ENCODE assay signal across 8 cellular contexts in the genomic region with DNA sequence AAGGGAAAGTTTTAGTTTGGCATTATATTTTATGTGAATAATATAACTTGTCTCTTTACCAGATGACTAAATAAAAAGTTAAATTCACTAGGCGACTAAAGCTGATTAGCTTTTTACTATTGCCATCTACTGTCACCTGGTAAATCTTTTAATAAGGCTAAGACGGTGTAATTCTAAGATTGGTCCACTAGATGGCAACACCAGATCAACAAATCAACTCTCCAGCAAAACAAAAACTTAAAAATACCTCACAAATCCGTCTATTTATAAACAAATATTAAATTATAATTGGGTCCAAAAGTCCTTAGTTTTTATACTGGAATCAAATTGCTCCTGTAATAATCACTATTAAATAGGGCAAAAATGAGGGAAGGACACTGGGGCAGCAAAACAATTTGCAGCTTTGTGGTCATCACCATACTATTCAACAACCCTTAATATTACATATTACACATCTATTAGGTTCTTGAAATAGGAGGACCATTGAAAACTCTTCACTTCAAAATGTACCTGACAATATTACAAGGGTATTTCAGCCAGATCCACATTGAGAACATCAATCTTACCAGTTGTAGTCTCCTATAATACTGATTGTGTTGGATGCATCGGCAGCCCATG. TPM values are rescaled to one million over a fixed set of nuclear protein-coding genes. Genes with fewer than 3 reads are reported as not detected.
A peak's percentile ranks its signal among the peaks of the same experiment; 100 is the strongest.
DNase-seq lines count a peak whose midpoint lies in the region; ATAC-seq and TF ChIP-seq lines count a peak whose summit lies in the region.

No MANE protein-coding gene starts in this region.

- no peaks in the 10 kb centered on the region for H3K36me3 ChIP-seq in DND-41 (ENCODE audit: insufficient read depth, low read length)
- no peaks in the 10 kb centered on the region for H3K36me3 ChIP-seq in SU-DHL-6 (ENCODE audit: low read length)
- peaks cover 0 to 87% (median 8%) of the 10 kb centered on the region in 4 donors for H3K36me3 ChIP-seq in sigmoid colon

- H3K4me3 ChIP-seq in DND-41 (ENCODE audit: low read depth in 1 of 2, low read length in 2 of 2), result no peak overlapping the region
- no peak overlapping the region for H3K4me3 ChIP-seq in SU-DHL-6 (ENCODE audit: insufficient read depth, low read length, poor library complexity, severe bottlenecking)
- no peak overlapping the region for H3K4me3 ChIP-seq in sigmoid colon

- H3F3A ChIP-seq in SU-DHL-6 (ENCODE audit: insufficient read depth), result no peaks in the 10 kb centered on the region

- no peaks in the 10 kb centered on the region for H3K27me3 ChIP-seq in DND-41 (ENCODE audit: insufficient read depth, low read length, poor library complexity)
- no peaks in the 10 kb centered on the region for H3K27me3 ChIP-seq in SU-DHL-6 (ENCODE audit: low read length)
- no peaks in the 10 kb centered on the region for H3K27me3 ChIP-seq in sigmoid colon

- TF ChIP-seq POLR2A in sigmoid colon (IDR thresholded peaks at IDR 0.05), result no peak

- H2AFZ ChIP-seq in DND-41 (ENCODE audit: low read depth, low read length), result no peak overlapping the region
- no peak overlapping the region for H2AFZ ChIP-seq in SU-DHL-6 (ENCODE audit: low read depth, low read length, severe bottlenecking)

- H3K27ac ChIP-seq in DND-41 (ENCODE audit: low read length) (no peak overlapping the region), SU-DHL-6 (ENCODE audit: low read depth, low read length) (no peak overlapping the region), sigmoid colon (no peak overlapping the region)

- H3K9me3 ChIP-seq in DND-41 (ENCODE audit: insufficient read depth, low read length, severe bottlenecking) (no peaks in the 10 kb centered on the region), SU-DHL-6 (ENCODE audit: insufficient read depth, low read length) (no peaks in the 10 kb centered on the region), sigmoid colon (no peaks in the 10 kb centered on the region)

- peak; percentile 74 for TF ChIP-seq CTCF in DND-41 (IDR thresholded peaks at IDR 0.05; ENCODE audit: borderline replicate concordance, extremely low read depth, low read length, poor library complexity, severe bottlenecking)
- peak; percentile 56 for TF ChIP-seq CTCF in SU-DHL-6 (IDR thresholded peaks at IDR 0.05; ENCODE audit: insufficient read depth, low read length, poor library complexity, severe bottlenecking)
- TF ChIP-seq CTCF in sigmoid colon (IDR thresholded peaks at IDR 0.05), result peak; percentile 16 to 65 (median 64)

- H3K9ac ChIP-seq in DND-41 (ENCODE audit: low read depth, low read length) (no peak overlapping the region), SU-DHL-6 (ENCODE audit: low read length) (no peak overlapping the region)

- H3K4me2 ChIP-seq in DND-41 (ENCODE audit: insufficient read depth, low read length) (no peak overlapping the region), SU-DHL-6 (ENCODE audit: low read depth, low read length, poor library complexity, severe bottlenecking) (no peak overlapping the region)

- ATAC-seq in DND-41 (ENCODE audit: insufficient read depth, low read depth) (peak; percentile 62), GM19035 (IDR thresholded peaks at IDR 0.05; ENCODE audit: unreplicated experiment) (no peak)

- H3K4me1 ChIP-seq in DND-41 (ENCODE audit: insufficient read depth, low read length) (peaks cover 2% of the 10 kb centered on the region; the same call in 1 of the 2 replicates), sigmoid colon (no peaks in the 10 kb centered on the region)

- no peaks in the 10 kb centered on the region for H4K20me1 ChIP-seq in DND-41 (ENCODE audit: insufficient read depth, low read length)
- no peaks in the 10 kb centered on the region for H4K20me1 ChIP-seq in SU-DHL-6 (ENCODE audit: low read depth, low read length)

- intact Hi-C loops in sigmoid colon (cut with DNase I), result no loop called here

- no peak for TF ChIP-seq EP300 in sigmoid colon (IDR thresholded peaks at IDR 0.05)

- DNase-seq in DND-41 (no peak), KG1 (lab: John Stamatoyannopoulos, UW) (peak; percentile 41), foreskin melanocyte (peak; percentile 26), sigmoid colon (no peak), GDM1 (lab: John Stamatoyannopoulos, UW) (no peak), NCI-H187 treated with DMSO at 0.1 percent for 48 hours (lab: John Stamatoyannopoulos, UW) (no peak)

- 27 to 33% methylated on average over 4 of the region's 4 CpGs for WGBS in sigmoid colon, 2 donors

- no peaks in the 10 kb centered on the region for H3K9me2 ChIP-seq in SU-DHL-6 (replicated peaks; ENCODE audit: insufficient read depth, low read length)

- H3K79me2 ChIP-seq in DND-41 (ENCODE audit: insufficient read depth, low read length) (no peaks in the 10 kb centered on the region), SU-DHL-6 (ENCODE audit: insufficient read depth, low read length) (no peaks in the 10 kb centered on the region)

RNA-seq across cellular contexts. Expression of a gene that starts 47.9 kb away (rescaled TPM):
- total RNA-seq in sigmoid colon, result 10 to 100 TPM; 11.3 to 22.8 (median 15.2) TPM
- polyA plus RNA-seq in sigmoid colon, result 1 to 10 TPM; 3.0 to 9.9 (median 5.8) TPM

RNA-seq across cellular contexts. Expression of a gene that starts 59.8 kb away (rescaled TPM):
- total RNA-seq in sigmoid colon, result 1 to 10 TPM; 1.1 to 1.8 (median 1.5) TPM
- polyA plus RNA-seq in sigmoid colon, result 1 to 10 TPM in 2 of 3 donors, under 1 TPM in 1; 0.92 to 3.2 (median 1.2) TPM

Comparison
In these comparisons a context has a peak if more than half of its experiments do, and no peak if none do; other contexts are left out.
1. DNase-seq: peak in KG1 (single experiment) and foreskin melanocyte (single experiment); none in DND-41 (single experiment), sigmoid colon (single experiment), GDM1 (single experiment) and NCI-H187 treated with DMSO at 0.1 percent for 48 hours (single experiment).
2. Peak in every context shown above with its lines, with median percentiles within 50 percentile points of each other: CTCF ChIP-seq.